In the genomic region with DNA sequence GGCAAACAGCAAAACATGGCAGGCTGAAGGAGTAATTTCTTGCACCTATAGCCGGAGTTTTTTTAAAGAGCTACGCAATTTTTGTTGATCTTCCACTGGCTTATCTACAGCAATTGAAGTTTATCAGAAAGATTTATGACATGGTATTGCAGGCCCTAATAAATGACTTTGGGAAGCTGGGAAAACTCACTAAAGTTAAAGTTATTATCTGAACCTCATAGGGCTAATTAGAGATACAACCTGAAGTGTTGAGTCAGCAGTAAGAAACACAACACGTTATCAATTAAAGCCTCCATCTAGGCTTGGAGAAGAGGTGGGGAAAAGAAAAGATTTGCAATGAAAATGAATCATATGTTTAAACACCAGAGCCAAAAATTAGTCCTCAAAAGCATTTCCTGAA, we compare ENCODE assay signal across 16 cellular contexts.
DNase-seq lines count a peak whose midpoint lies in the region; ATAC-seq, FAIRE-seq and TF ChIP-seq lines count a peak whose summit lies in the region.
"Had no signal": no experiment of that assay in that cellular context is flagged by ENCODE, and none has a peak within 500 bp of the region (broad histone marks: within the 10 kb centered on the region; RNA-seq: fewer than 3 reads in every experiment).

No MANE protein-coding gene starts in this region.

- no peak for DNase-seq in GM23338 (ENCODE audit: low spot score)
- no peak for DNase-seq in IMR-90
- peak; percentile 22 for DNase-seq in hepatocyte (ENCODE audit: low spot score)
- DNase-seq in small intestine: peak; percentile 82
- no peak for DNase-seq in gastrocnemius medialis
- DNase-seq in caudate nucleus (lab: John Stamatoyannopoulos, UW): no peak
- DNase-seq: C1 segment of cervical spinal cord; Calu3; CD4-positive, alpha-beta T cell; DMS79; GOT3; HCEC 1CT had no signal

- no peak overlapping the region for H2BK20ac ChIP-seq in IMR-90 (ENCODE audit: low read depth, low read length)

- no peaks in the 10 kb centered on the region for H3K36me3 ChIP-seq in GM23338 (ENCODE audit: insufficient read depth)
- no peaks in the 10 kb centered on the region for H3K36me3 ChIP-seq in IMR-90 (ENCODE audit: control insufficient read depth, insufficient read depth, low read length)
- no peaks in the 10 kb centered on the region for H3K36me3 ChIP-seq in hepatocyte (replicated peaks; ENCODE audit: insufficient read depth, low read depth)
- H3K36me3 ChIP-seq in small intestine (ENCODE audit: control insufficient read depth in 2 of 2, insufficient read depth in 2 of 2, low read length in 2 of 2): no peaks in the 10 kb centered on the region
- no peaks in the 10 kb centered on the region for H3K36me3 ChIP-seq in gastrocnemius medialis

- H3K27me3 ChIP-seq in GM23338 (ENCODE audit: insufficient read depth) (no peaks in the 10 kb centered on the region), IMR-90 (ENCODE audit: control insufficient read depth, insufficient read depth, low read length) (no peaks in the 10 kb centered on the region), hepatocyte (no peaks in the 10 kb centered on the region), small intestine (ENCODE audit: control insufficient read depth in 2 of 2, insufficient read depth in 2 of 2, low read length in 2 of 2) (no peaks in the 10 kb centered on the region), gastrocnemius medialis (no peaks in the 10 kb centered on the region)

- H3K4ac ChIP-seq in IMR-90 (ENCODE audit: low read depth, low read length): no peak overlapping the region

- H2AFZ ChIP-seq in GM23338 (no peak overlapping the region), IMR-90 (replicated peaks; ENCODE audit: low read length, poor library complexity) (no peak overlapping the region), hepatocyte (no peak overlapping the region)

- peak; percentile 55 for FAIRE-seq in small intestine (lab: Jason Lieb, UNC)
- FAIRE-seq: GM12878, GM18507 had no signal

- ATAC-seq in GM23338: no peak
- ATAC-seq in IMR-90 (ENCODE audit: low read depth): no peak
- no peak for ATAC-seq in gastrocnemius medialis
- no peak for ATAC-seq in GM18867 (IDR thresholded peaks at IDR 0.05; ENCODE audit: unreplicated experiment)
- ATAC-seq: GM12878 had no signal

- H3K79me2 ChIP-seq in GM23338 (replicated peaks; ENCODE audit: insufficient read depth) (no peaks in the 10 kb centered on the region), hepatocyte (no peaks in the 10 kb centered on the region)

- H3K27me3 Mint-ChIP-seq in GM23338 (ENCODE audit: insufficient read depth, low read depth, poor library complexity): no peaks in the 10 kb centered on the region
- H3K27me3 Mint-ChIP-seq: B cell; CD4-positive, alpha-beta T cell had no signal

- H3F3A ChIP-seq in GM23338 (replicated peaks; ENCODE audit: low read depth): no peaks in the 10 kb centered on the region

- no peak overlapping the region for H2BK5ac ChIP-seq in IMR-90 (ENCODE audit: low read depth, low read length, poor library complexity, severe bottlenecking)

- H3K79me1 ChIP-seq in IMR-90 (ENCODE audit: low read depth in 1 of 2, low read length in 2 of 2): no peaks in the 10 kb centered on the region

- intact Hi-C loops in IMR-90 (cut with micrococcal nuclease) (no loop called here), gastrocnemius medialis (cut with DNase I; ENCODE audit: low total_unique reads) (no loop called here)

- no peaks in the 10 kb centered on the region for H3K9me1 ChIP-seq in IMR-90 (ENCODE audit: insufficient read depth, low read length)

- H2AK5ac ChIP-seq in IMR-90 (ENCODE audit: low read depth, low read length): no peak overlapping the region

- H3K4me1 Mint-ChIP-seq in GM23338: peaks cover 38% of the 10 kb centered on the region
- H3K4me1 Mint-ChIP-seq: B cell had no signal

- H3K9me2 ChIP-seq in GM23338 (ENCODE audit: insufficient read depth) (no peaks in the 10 kb centered on the region), hepatocyte (replicated peaks; ENCODE audit: insufficient read depth) (no peaks in the 10 kb centered on the region)

- in situ Hi-C loops in IMR-90 (cut with MboI; ENCODE audit: low sequenced_read_pairs): no loop called here
- in situ Hi-C loops in gastrocnemius medialis (cut with MboI; ENCODE audit: low sequenced_read_pairs in 4 of 4): no loop called here

- no peak overlapping the region for H3K4me3 Mint-ChIP-seq in GM23338
- H3K4me3 Mint-ChIP-seq: B cell; CD4-positive, alpha-beta T cell had no signal

- WGBS in IMR-90 (ENCODE audit: extremely low coverage in 2 of 2, insufficient read length in 1 of 2), 2 experiments: no CpG with 5 or more reads among the region's 3 CpGs
- WGBS in hepatocyte (ENCODE audit: low lambda C conversion rate, missing lambda C conversion rate): 18% methylated on average over 3 of the region's 3 CpGs
- 16 to 55% (median 33%) methylated on average over 3 of the region's 3 CpGs for WGBS in small intestine, 3 donors

- CTCF ChIA-PET in IMR-90 (lab: Yijun Ruan, JAX): no interaction called here

- TF ChIP-seq CTCF in GM23338 (conservative IDR thresholded peaks at IDR 0.05; ENCODE audit: low read depth in 2 of 2): no peak
- no peak for TF ChIP-seq CTCF in IMR-90 (conservative IDR thresholded peaks at IDR 0.05; ENCODE audit: low read depth, low read length)
- no peak for TF ChIP-seq CTCF in hepatocyte (IDR thresholded peaks at IDR 0.05; ENCODE audit: poor library complexity)
- no peak for TF ChIP-seq CTCF in gastrocnemius medialis (IDR thresholded peaks at IDR 0.05 in 4 of 5, conservative IDR thresholded peaks at IDR 0.05 in 1 of 5)

- no TSS peak for BruUV-seq in IMR-90 (replicated peaks; lab: Mats Ljungman, UMichigan)

- H3K14ac ChIP-seq in IMR-90 (replicated peaks; ENCODE audit: low read depth, low read length): no peak overlapping the region

- H3K4me3 ChIP-seq in GM23338 (peak overlapping the region; percentile 2; the same call in 1 of the 2 replicates), IMR-90 (ENCODE audit: insufficient read depth, low read depth, low read length) (no peak overlapping the region), hepatocyte (no peak overlapping the region), small intestine (ENCODE audit: low read depth in 1 of 2, low read length in 2 of 2) (no peak overlapping the region), gastrocnemius medialis (no peak overlapping the region)
- H3K4me3 ChIP-seq: GM12878 had no signal

- POLR2A ChIA-PET in IMR-90 (lab: Charles Lee; ENCODE audit: unreplicated experiment): no interaction called here

- H2BK15ac ChIP-seq in IMR-90 (ENCODE audit: low read depth, low read length): no peak overlapping the region

- H2AK9ac ChIP-seq in IMR-90 (replicated peaks; ENCODE audit: low read depth, low read length, poor library complexity): no peak overlapping the region

- H3K9ac ChIP-seq in IMR-90 (ENCODE audit: low read depth, low read length): no peak overlapping the region

- H3K4me1 ChIP-seq in GM23338 (ENCODE audit: insufficient read depth) (peaks cover 47% of the 10 kb centered on the region), IMR-90 (ENCODE audit: control insufficient read depth, insufficient read depth, low read length) (no peaks in the 10 kb centered on the region), hepatocyte (ENCODE audit: insufficient read depth) (peaks cover 5% of the 10 kb centered on the region), small intestine (ENCODE audit: control insufficient read depth in 2 of 2, insufficient read depth in 1 of 2, low read depth in 1 of 2, low read length in 1 of 2) (peaks cover 0 to 2% of the 10 kb centered on the region in 2 donors), gastrocnemius medialis (no peaks in the 10 kb centered on the region)

- no peak overlapping the region for H3K23ac ChIP-seq in IMR-90 (ENCODE audit: low read depth, low read length)

- no peak for TF ChIP-seq RAD21 in IMR-90 (IDR thresholded peaks at IDR 0.05; ENCODE audit: low read length)

- H3K9me3 ChIP-seq in IMR-90 (ENCODE audit: control insufficient read depth, insufficient read depth, low read length): peaks cover 4% of the 10 kb centered on the region; the same call in 1 of the 2 replicates
- H3K9me3 ChIP-seq in hepatocyte (ENCODE audit: low read depth): no peaks in the 10 kb centered on the region
- no peaks in the 10 kb centered on the region for H3K9me3 ChIP-seq in small intestine (ENCODE audit: control insufficient read depth, low read depth)
- no peaks in the 10 kb centered on the region for H3K9me3 ChIP-seq in gastrocnemius medialis

- H4K5ac ChIP-seq in IMR-90 (ENCODE audit: low read depth, low read length): no peak overlapping the region

- dilution Hi-C loops in IMR-90 (cut with HindIII; ENCODE audit: low sequenced_read_pairs, unreplicated experiment): no loop called here

- no peak overlapping the region for H4K91ac ChIP-seq in IMR-90 (ENCODE audit: insufficient read depth, low read depth, low read length)

- H3K18ac ChIP-seq in IMR-90 (ENCODE audit: low read depth, low read length): no peak overlapping the region

- no peak for TF ChIP-seq POLR2A in IMR-90 (IDR thresholded peaks at IDR 0.05; ENCODE audit: low read depth, low read length)
- TF ChIP-seq POLR2A in gastrocnemius medialis (IDR thresholded peaks at IDR 0.05): no peak

- no peak overlapping the region for H3K27ac Mint-ChIP-seq in GM23338
- H3K27ac Mint-ChIP-seq: B cell; CD4-positive, alpha-beta T cell had no signal

- no peak overlapping the region for H3K27ac ChIP-seq in GM23338 (ENCODE audit: low read depth)
- no peak overlapping the region for H3K27ac ChIP-seq in IMR-90 (ENCODE audit: insufficient read depth, low read length)
- peak overlapping the region; percentile 29 for H3K27ac ChIP-seq in hepatocyte
- no peak overlapping the region for H3K27ac ChIP-seq in small intestine (ENCODE audit: low read depth in 1 of 2, low read length in 1 of 2)
- no peak overlapping the region for H3K27ac ChIP-seq in gastrocnemius medialis
- no peak overlapping the region for H3K27ac ChIP-seq in caudate nucleus (ENCODE audit: low read depth, low read length)

- no peaks in the 10 kb centered on the region for H3K36me3 Mint-ChIP-seq in GM23338 (ENCODE audit: low read depth)

- no peak overlapping the region for H3K56ac ChIP-seq in IMR-90 (ENCODE audit: extremely low read depth, insufficient read depth, low read length)

- H4K8ac ChIP-seq in IMR-90 (ENCODE audit: low read depth in 2 of 2, low read length in 2 of 2): no peak overlapping the region

- H4K20me1 ChIP-seq in GM23338 (replicated peaks; ENCODE audit: insufficient read depth) (no peaks in the 10 kb centered on the region), IMR-90 (ENCODE audit: insufficient read depth, low read length) (no peaks in the 10 kb centered on the region), hepatocyte (ENCODE audit: insufficient read depth, poor library complexity, severe bottlenecking) (no peaks in the 10 kb centered on the region)

- H3K4me2 ChIP-seq in GM23338 (peak overlapping the region; percentile 38; the same call in 1 of the 2 replicates), IMR-90 (ENCODE audit: low read depth, low read length) (no peak overlapping the region), hepatocyte (peak overlapping the region; percentile 7)

- no peak overlapping the region for H2BK120ac ChIP-seq in IMR-90 (ENCODE audit: low read depth, low read length)

- H3K9me3 Mint-ChIP-seq in GM23338: no peaks in the 10 kb centered on the region
- H3K9me3 Mint-ChIP-seq: CD4-positive, alpha-beta T cell had no signal

TF ChIP-seq in IMR-90, 13 proteins besides CTCF, POLR2A, EP300 and RAD21:
- no peak for TF ChIP-seq MXI1 (IDR thresholded peaks at IDR 0.05; ENCODE audit: borderline replicate concordance, low read depth, low read length)
- peak; percentile 56 for TF ChIP-seq MAFK (IDR thresholded peaks at IDR 0.05; ENCODE audit: low read depth, low read length)

Comparison
In these comparisons a context has a peak if more than half of its experiments do, and no peak if none do; other contexts are left out.
1. DNase-seq: peak in hepatocyte (single experiment) and small intestine (single experiment); none in GM23338 (single experiment), IMR-90 (single experiment), gastrocnemius medialis (0 of 2) and caudate nucleus (0 of 61).